ENCODE assay signal across 1 cellular context in the genomic region with DNA sequence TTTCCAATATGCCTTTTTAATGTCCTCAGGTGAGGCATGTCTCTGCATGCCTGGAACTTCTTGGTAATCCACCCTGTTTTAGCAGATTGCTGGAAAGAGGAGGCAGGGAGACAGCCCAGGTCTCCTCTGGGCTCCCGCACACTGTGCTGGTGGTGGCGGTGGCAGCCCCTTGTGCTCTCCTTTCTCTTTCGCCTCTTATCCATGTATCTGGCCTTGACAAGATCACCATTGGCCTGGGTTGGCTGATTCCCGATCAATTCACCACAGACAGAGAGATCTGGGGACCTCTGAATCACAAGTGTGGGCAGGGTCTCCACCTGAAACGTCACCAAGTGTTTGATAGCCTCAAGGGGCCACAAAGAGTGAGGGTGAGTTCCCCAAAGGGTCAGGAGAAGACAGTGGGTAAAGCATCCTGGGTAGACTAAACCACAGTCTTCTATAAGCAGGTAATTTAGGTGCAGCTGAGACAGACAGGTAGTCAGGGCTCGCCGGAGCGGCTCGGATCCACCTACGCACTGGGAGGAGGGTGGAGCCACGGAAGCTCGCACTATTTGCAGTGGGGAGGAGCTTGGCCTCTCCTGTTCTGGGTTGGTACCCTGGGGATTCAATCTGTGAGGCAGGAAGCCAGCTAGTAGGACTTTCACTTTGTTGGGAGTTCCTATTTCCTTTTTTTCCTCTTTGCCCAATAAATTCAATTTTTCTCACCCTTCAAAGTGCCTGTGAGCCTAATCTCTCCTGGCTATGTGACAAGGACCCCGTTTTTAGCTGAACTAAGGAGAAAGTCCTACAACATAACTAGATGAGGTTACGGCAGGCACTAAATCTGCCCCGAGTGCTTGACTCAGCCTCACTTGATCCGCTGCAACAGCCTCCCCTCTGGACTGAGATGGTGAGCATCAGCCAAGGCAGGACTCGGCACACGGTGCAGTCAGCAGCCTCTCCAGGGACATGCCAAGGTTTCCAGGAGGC.
TF ChIP-seq lines count a peak whose summit lies in the region.

No MANE protein-coding gene starts in this region.

TF ChIP-seq in HepG2, 621 proteins besides CTCF, POLR2A, EP300 and RAD21 (continued from another document and continues in another):
- TF ChIP-seq, protein P1, sequence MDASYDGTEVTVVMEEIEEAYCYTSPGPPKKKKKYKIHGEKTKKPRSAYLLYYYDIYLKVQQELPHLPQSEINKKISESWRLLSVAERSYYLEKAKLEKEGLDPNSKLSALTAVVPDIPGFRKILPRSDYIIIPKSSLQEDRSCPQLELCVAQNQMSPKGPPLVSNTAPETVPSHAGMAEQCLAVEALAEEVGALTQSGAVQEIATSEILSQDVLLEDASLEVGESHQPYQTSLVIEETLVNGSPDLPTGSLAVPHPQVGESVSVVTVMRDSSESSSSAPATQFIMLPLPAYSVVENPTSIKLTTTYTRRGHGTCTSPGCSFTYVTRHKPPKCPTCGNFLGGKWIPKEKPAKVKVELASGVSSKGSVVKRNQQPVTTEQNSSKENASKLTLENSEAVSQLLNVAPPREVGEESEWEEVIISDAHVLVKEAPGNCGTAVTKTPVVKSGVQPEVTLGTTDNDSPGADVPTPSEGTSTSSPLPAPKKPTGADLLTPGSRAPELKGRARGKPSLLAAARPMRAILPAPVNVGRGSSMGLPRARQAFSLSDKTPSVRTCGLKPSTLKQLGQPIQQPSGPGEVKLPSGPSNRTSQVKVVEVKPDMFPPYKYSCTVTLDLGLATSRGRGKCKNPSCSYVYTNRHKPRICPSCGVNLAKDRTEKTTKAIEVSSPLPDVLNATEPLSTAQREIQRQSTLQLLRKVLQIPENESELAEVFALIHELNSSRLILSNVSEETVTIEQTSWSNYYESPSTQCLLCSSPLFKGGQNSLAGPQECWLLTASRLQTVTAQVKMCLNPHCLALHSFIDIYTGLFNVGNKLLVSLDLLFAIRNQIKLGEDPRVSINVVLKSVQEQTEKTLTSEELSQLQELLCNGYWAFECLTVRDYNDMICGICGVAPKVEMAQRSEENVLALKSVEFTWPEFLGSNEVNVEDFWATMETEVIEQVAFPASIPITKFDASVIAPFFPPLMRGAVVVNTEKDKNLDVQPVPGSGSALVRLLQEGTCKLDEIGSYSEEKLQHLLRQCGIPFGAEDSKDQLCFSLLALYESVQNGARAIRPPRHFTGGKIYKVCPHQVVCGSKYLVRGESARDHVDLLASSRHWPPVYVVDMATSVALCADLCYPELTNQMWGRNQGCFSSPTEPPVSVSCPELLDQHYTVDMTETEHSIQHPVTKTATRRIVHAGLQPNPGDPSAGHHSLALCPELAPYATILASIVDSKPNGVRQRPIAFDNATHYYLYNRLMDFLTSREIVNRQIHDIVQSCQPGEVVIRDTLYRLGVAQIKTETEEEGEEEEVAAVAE (CRISPR knock-in tag; IDR thresholded peaks at IDR 0.05; ENCODE audit: borderline replicate concordance), result 0 out of 2 replicates have a peak, but pooled peaks have one; percentile 21
- TF ChIP-seq ETV6 (CRISPR knock-in tag; conservative IDR thresholded peaks at IDR 0.05) (0 out of 2 replicates have a peak, but pooled peaks have one; percentile 49), MTF2 (CRISPR knock-in tag; IDR thresholded peaks at IDR 0.05; ENCODE audit: borderline replicate concordance) (peak; percentile 72; the same call in 1 of the 2 replicates), KLF6 (CRISPR knock-in tag; IDR thresholded peaks at IDR 0.05) (0 out of 2 replicates have a peak, but pooled peaks have one; percentile 37), THAP11 (CRISPR knock-in tag; IDR thresholded peaks at IDR 0.05) (0 out of 2 replicates have a peak, but pooled peaks have one; percentile 31), CBX1 (IDR thresholded peaks at IDR 0.05; ENCODE audit: low read depth) (no peak), NR2F6 (IDR thresholded peaks at IDR 0.05) (no peak), NR2F6 (CRISPR knock-in tag; IDR thresholded peaks at IDR 0.05) (no peak), MATR3 (CRISPR knock-in tag; IDR thresholded peaks at IDR 0.05) (no peak), SCMH1 (CRISPR knock-in tag; IDR thresholded peaks at IDR 0.05; ENCODE audit: borderline replicate concordance) (no peak), KDM2A (CRISPR knock-in tag; IDR thresholded peaks at IDR 0.05; ENCODE audit: borderline replicate concordance, low read depth) (peak; percentile 29; the same call in 1 of the 2 replicates), ZFX (CRISPR knock-in tag; IDR thresholded peaks at IDR 0.05; ENCODE audit: low read depth) (peak; percentile 40; the same call in 1 of the 2 replicates), TMF1 (CRISPR knock-in tag; IDR thresholded peaks at IDR 0.05; ENCODE audit: low read depth) (no peak), KAT8 (CRISPR knock-in tag; IDR thresholded peaks at IDR 0.05) (peak; percentile 54; the same call in 1 of the 2 replicates), ELF3 (CRISPR knock-in tag; IDR thresholded peaks at IDR 0.05) (0 out of 2 replicates have a peak, but pooled peaks have one; percentile 10), ZNF496 (CRISPR knock-in tag; IDR thresholded peaks at IDR 0.05; ENCODE audit: insufficient replicate concordance) (no peak), ZNF614 (CRISPR knock-in tag; IDR thresholded peaks at IDR 0.05; ENCODE audit: borderline replicate concordance) (no peak), ZNF234 (CRISPR knock-in tag; conservative IDR thresholded peaks at IDR 0.05) (no peak), ZNF652 (CRISPR knock-in tag; IDR thresholded peaks at IDR 0.05; ENCODE audit: borderline replicate concordance, low read depth) (no peak), MAZ (IDR thresholded peaks at IDR 0.05; ENCODE audit: borderline replicate concordance, low read depth, low read length) (no peak), MAZ (CRISPR knock-in tag; IDR thresholded peaks at IDR 0.05; ENCODE audit: low read depth) (no peak), ZMAT3 (CRISPR knock-in tag; conservative IDR thresholded peaks at IDR 0.05) (no peak), SNAI1 (CRISPR knock-in tag; IDR thresholded peaks at IDR 0.05; ENCODE audit: borderline replicate concordance) (no peak), SNAPC2 (CRISPR knock-in tag; IDR thresholded peaks at IDR 0.05) (peak; percentile 99), RFX3 (CRISPR knock-in tag; IDR thresholded peaks at IDR 0.05) (no peak; the same call in 1 of the 2 replicates), KMT2B (CRISPR knock-in tag; IDR thresholded peaks at IDR 0.05) (no peak), ZNF7 (CRISPR knock-in tag; IDR thresholded peaks at IDR 0.05) (no peak), MIXL1 (CRISPR knock-in tag; IDR thresholded peaks at IDR 0.05) (no peak), FOXA3 (CRISPR knock-in tag; IDR thresholded peaks at IDR 0.05) (no peak)
- TF ChIP-seq, protein P2, sequence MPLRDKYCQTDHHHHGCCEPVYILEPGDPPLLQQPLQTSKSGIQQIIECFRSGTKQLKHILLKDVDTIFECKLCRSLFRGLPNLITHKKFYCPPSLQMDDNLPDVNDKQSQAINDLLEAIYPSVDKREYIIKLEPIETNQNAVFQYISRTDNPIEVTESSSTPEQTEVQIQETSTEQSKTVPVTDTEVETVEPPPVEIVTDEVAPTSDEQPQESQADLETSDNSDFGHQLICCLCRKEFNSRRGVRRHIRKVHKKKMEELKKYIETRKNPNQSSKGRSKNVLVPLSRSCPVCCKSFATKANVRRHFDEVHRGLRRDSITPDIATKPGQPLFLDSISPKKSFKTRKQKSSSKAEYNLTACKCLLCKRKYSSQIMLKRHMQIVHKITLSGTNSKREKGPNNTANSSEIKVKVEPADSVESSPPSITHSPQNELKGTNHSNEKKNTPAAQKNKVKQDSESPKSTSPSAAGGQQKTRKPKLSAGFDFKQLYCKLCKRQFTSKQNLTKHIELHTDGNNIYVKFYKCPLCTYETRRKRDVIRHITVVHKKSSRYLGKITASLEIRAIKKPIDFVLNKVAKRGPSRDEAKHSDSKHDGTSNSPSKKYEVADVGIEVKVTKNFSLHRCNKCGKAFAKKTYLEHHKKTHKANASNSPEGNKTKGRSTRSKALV (CRISPR knock-in tag; IDR thresholded peaks at IDR 0.05), result no peak
- TF ChIP-seq, protein P3, sequence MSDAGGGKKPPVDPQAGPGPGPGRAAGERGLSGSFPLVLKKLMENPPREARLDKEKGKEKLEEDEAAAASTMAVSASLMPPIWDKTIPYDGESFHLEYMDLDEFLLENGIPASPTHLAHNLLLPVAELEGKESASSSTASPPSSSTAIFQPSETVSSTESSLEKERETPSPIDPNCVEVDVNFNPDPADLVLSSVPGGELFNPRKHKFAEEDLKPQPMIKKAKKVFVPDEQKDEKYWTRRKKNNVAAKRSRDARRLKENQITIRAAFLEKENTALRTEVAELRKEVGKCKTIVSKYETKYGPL (CRISPR knock-in tag; IDR thresholded peaks at IDR 0.05), result no peak
- TF ChIP-seq, protein P4, sequence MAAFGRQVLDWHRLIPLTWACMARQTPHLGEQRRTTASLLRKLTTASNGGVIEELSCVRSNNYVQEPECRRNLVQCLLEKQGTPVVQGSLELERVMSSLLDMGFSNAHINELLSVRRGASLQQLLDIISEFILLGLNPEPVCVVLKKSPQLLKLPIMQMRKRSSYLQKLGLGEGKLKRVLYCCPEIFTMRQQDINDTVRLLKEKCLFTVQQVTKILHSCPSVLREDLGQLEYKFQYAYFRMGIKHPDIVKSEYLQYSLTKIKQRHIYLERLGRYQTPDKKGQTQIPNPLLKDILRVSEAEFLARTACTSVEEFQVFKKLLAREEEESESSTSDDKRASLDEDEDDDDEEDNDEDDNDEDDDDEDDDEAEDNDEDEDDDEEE (CRISPR knock-in tag; IDR thresholded peaks at IDR 0.05), result no peak; the same call in 1 of the 2 replicates
- TF ChIP-seq, protein P5, sequence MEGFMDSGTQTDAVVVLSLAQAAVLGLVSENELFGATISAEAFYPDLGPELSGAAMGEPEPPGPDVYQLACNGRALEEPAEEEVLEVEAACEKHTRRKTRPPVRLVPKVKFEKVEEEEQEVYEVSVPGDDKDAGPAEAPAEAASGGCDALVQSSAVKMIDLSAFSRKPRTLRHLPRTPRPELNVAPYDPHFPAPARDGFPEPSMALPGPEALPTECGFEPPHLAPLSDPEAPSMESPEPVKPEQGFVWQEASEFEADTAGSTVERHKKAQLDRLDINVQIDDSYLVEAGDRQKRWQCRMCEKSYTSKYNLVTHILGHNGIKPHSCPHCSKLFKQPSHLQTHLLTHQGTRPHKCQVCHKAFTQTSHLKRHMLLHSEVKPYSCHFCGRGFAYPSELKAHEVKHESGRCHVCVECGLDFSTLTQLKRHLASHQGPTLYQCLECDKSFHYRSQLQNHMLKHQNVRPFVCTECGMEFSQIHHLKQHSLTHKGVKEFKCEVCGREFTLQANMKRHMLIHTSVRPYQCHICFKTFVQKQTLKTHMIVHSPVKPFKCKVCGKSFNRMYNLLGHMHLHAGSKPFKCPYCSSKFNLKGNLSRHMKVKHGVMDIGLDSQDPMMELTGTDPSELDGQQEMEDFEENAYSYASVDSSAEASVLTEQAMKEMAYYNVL (CRISPR knock-in tag; IDR thresholded peaks at IDR 0.05; ENCODE audit: borderline replicate concordance), result no peak
- TF ChIP-seq, protein P6, sequence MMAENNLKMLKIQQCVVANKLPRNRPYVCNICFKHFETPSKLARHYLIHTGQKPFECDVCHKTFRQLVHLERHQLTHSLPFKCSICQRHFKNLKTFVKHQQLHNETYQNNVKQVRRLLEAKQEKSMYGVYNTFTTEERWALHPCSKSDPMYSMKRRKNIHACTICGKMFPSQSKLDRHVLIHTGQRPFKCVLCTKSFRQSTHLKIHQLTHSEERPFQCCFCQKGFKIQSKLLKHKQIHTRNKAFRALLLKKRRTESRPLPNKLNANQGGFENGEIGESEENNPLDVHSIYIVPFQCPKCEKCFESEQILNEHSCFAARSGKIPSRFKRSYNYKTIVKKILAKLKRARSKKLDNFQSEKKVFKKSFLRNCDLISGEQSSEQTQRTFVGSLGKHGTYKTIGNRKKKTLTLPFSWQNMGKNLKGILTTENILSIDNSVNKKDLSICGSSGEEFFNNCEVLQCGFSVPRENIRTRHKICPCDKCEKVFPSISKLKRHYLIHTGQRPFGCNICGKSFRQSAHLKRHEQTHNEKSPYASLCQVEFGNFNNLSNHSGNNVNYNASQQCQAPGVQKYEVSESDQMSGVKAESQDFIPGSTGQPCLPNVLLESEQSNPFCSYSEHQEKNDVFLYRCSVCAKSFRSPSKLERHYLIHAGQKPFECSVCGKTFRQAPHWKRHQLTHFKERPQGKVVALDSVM (CRISPR knock-in tag; IDR thresholded peaks at IDR 0.05), result 0 out of 2 replicates have a peak, but pooled peaks have one; percentile 31
- TF ChIP-seq, protein P7, sequence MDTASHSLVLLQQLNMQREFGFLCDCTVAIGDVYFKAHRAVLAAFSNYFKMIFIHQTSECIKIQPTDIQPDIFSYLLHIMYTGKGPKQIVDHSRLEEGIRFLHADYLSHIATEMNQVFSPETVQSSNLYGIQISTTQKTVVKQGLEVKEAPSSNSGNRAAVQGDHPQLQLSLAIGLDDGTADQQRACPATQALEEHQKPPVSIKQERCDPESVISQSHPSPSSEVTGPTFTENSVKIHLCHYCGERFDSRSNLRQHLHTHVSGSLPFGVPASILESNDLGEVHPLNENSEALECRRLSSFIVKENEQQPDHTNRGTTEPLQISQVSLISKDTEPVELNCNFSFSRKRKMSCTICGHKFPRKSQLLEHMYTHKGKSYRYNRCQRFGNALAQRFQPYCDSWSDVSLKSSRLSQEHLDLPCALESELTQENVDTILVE (CRISPR knock-in tag; IDR thresholded peaks at IDR 0.05), result no peak
- TF ChIP-seq, protein P8, sequence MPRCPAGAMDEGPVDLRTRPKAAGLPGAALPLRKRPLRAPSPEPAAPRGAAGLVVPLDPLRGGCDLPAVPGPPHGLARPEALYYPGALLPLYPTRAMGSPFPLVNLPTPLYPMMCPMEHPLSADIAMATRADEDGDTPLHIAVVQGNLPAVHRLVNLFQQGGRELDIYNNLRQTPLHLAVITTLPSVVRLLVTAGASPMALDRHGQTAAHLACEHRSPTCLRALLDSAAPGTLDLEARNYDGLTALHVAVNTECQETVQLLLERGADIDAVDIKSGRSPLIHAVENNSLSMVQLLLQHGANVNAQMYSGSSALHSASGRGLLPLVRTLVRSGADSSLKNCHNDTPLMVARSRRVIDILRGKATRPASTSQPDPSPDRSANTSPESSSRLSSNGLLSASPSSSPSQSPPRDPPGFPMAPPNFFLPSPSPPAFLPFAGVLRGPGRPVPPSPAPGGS (CRISPR knock-in tag; IDR thresholded peaks at IDR 0.05), result peak; percentile 79; the same call in 1 of the 2 replicates
- TF ChIP-seq, protein P9, sequence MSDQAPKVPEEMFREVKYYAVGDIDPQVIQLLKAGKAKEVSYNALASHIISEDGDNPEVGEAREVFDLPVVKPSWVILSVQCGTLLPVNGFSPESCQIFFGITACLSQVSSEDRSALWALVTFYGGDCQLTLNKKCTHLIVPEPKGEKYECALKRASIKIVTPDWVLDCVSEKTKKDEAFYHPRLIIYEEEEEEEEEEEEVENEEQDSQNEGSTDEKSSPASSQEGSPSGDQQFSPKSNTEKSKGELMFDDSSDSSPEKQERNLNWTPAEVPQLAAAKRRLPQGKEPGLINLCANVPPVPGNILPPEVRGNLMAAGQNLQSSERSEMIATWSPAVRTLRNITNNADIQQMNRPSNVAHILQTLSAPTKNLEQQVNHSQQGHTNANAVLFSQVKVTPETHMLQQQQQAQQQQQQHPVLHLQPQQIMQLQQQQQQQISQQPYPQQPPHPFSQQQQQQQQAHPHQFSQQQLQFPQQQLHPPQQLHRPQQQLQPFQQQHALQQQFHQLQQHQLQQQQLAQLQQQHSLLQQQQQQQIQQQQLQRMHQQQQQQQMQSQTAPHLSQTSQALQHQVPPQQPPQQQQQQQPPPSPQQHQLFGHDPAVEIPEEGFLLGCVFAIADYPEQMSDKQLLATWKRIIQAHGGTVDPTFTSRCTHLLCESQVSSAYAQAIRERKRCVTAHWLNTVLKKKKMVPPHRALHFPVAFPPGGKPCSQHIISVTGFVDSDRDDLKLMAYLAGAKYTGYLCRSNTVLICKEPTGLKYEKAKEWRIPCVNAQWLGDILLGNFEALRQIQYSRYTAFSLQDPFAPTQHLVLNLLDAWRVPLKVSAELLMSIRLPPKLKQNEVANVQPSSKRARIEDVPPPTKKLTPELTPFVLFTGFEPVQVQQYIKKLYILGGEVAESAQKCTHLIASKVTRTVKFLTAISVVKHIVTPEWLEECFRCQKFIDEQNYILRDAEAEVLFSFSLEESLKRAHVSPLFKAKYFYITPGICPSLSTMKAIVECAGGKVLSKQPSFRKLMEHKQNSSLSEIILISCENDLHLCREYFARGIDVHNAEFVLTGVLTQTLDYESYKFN (CRISPR knock-in tag; conservative IDR thresholded peaks at IDR 0.05), result no peak
